In the genomic region with DNA sequence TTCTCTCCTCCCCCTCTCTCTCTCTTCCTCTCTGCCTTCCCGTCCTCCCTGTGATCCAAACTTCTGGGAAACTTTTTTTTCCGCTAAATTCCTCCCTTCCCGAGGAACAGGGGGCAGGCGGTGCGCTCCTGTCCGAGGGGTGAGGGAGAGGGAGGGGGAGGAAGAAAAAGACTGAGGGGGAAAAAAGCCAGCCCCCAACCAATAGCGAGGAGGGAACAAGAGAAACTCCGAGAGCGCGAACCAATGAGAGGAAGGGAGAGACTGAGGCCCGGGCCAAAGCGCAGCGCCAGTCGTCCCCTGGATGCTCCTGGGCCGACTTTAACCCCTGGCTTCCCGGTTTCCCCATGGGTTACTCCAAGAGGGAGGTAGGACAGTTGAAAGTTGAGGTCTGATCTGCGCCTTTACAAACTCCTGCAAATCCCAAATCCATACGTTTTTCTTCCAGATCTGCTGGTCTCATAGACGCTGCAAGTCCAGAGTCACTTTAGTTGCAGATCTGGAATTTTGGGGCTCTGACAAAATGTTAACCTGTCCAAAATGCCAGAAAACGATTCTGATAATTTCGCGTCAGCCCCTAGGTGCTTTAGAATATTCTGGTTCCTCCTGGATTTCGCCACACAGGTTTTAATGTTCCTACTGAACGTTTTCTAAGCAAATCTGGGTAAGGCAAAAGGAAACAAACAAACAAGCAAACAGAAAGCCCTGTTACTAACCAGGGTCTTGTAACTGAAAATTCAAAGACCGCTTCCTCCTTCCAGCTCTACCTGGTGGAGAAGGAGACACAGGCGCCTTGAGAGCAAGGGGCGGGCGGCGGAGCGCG, we compare ENCODE assay signal across 9 cellular contexts. TPM values are rescaled to one million over a fixed set of nuclear protein-coding genes. Genes with fewer than 3 reads are reported as not detected.
A peak's percentile ranks its signal among the peaks of the same experiment; 100 is the strongest.
DNase-seq lines count a peak whose midpoint lies in the region; ATAC-seq and TF ChIP-seq lines count a peak whose summit lies in the region.
"Had no signal": no experiment of that assay in that cellular context is flagged by ENCODE, and none has a peak within 500 bp of the region (broad histone marks: within the 10 kb centered on the region; RNA-seq: fewer than 3 reads in every experiment).

A gene (minus strand): TSS at position 158 of the 820 bp plus-strand sequence. CDS start 548 bp downstream, outside the sequence.

- CTCF ChIA-PET in GM10248 (lab: Yijun Ruan, JAX) = interaction anchor here (1.1 kb wide), 1 partner anchor 339 kb away, joined by 3 read pairs; no protein-coding TSS in a partner anchor

- H3K27me3 ChIP-seq in left ventricle myocardium inferior (ENCODE audit: low read depth) = peaks cover 100% of the 10 kb centered on the region
- H3K27me3 ChIP-seq in rectal smooth muscle tissue (ENCODE audit: control insufficient read depth, insufficient read depth, low read length) = peaks cover 70% of the 10 kb centered on the region

- ATAC-seq in activated T-helper 17 cell treated with anti-CD3 and anti-CD28 coated beads, Interleukin-2, amount 50 U/mL, for 72 hours (replicated peaks) = no peak

- H3K36me3 Mint-ChIP-seq in activated T-helper 17 cell treated with anti-CD3 and anti-CD28 coated beads, Interleukin-2, amount 50 U/mL, for 72 hours (ENCODE audit: low read depth) = peaks cover 26% of the 10 kb centered on the region

- H3K9me3 ChIP-seq in left ventricle myocardium inferior (replicated peaks) = no peaks in the 10 kb centered on the region

- no peaks in the 10 kb centered on the region for H3K4me1 Mint-ChIP-seq in activated T-helper 17 cell treated with anti-CD3 and anti-CD28 coated beads, Interleukin-2, amount 50 U/mL, for 72 hours

- H3K4me3 ChIP-seq in left ventricle myocardium inferior (peak within 1 kb of the TSS; percentile 65), rectal smooth muscle tissue (ENCODE audit: low read length) (peak within 1 kb of the TSS; percentile 42)

- H3K36me3 ChIP-seq in left ventricle myocardium inferior (no peaks in the 10 kb centered on the region), rectal smooth muscle tissue (ENCODE audit: control insufficient read depth, insufficient read depth, low read length) (no peaks in the 10 kb centered on the region)

- H3K27ac ChIP-seq in left ventricle myocardium inferior (replicated peaks) = peak within 1 kb of the TSS; percentile 47
- H3K27ac ChIP-seq in rectal smooth muscle tissue (ENCODE audit: low read depth, low read length) = no peak within 1 kb of the TSS

- peak; percentile 74 for DNase-seq in ELF-1 (ENCODE audit: low read depth, low spot score)
- no peak for DNase-seq in left ventricle myocardium inferior
- no peak for DNase-seq in NCI-H82 treated with DMSO at 0.1 percent for 48 hours (lab: John Stamatoyannopoulos, UW; ENCODE audit: unreplicated experiment)
- no peak for DNase-seq in stimulated activated CD4-positive, alpha-beta T cell treated with anti-CD3 and anti-CD28 coated beads, Interleukin-4, amount 100 ng/mL, for 1 hour
- DNase-seq in Ammon's horn (ENCODE audit: low spot score) = no peak
- no peak for DNase-seq in GM10248 (ENCODE audit: extremely low spot score)
- DNase-seq: caudate nucleus had no signal

- no peak within 1 kb of the TSS for H3K27ac Mint-ChIP-seq in activated T-helper 17 cell treated with anti-CD3 and anti-CD28 coated beads, Interleukin-2, amount 50 U/mL, for 72 hours

- TF ChIP-seq CTCF in left ventricle myocardium inferior (IDR thresholded peaks at IDR 0.05; ENCODE audit: borderline replicate concordance) = no peak
- TF ChIP-seq CTCF in GM10248 (IDR thresholded peaks at IDR 0.05; ENCODE audit: control extremely low read depth, extremely low read depth, low read depth, missing control alignments) = no peak

- H3K4me3 Mint-ChIP-seq in activated T-helper 17 cell treated with anti-CD3 and anti-CD28 coated beads, Interleukin-2, amount 50 U/mL, for 72 hours = peak within 1 kb of the TSS; percentile 42

- H3K27me3 Mint-ChIP-seq in activated T-helper 17 cell treated with anti-CD3 and anti-CD28 coated beads, Interleukin-2, amount 50 U/mL, for 72 hours = peaks cover 79% of the 10 kb centered on the region

- H3K9me3 Mint-ChIP-seq in activated T-helper 17 cell treated with anti-CD3 and anti-CD28 coated beads, Interleukin-2, amount 50 U/mL, for 72 hours = peaks cover 2% of the 10 kb centered on the region

- H3K4me1 ChIP-seq in left ventricle myocardium inferior (peaks cover 53% of the 10 kb centered on the region), rectal smooth muscle tissue (ENCODE audit: control insufficient read depth, insufficient read depth, low read length) (peaks cover 3% of the 10 kb centered on the region)

- intact Hi-C loops in left ventricle myocardium inferior (cut with micrococcal nuclease) = no loop called here

- H3K9ac ChIP-seq in rectal smooth muscle tissue (ENCODE audit: low read length) = no peak within 1 kb of the TSS

- POLR2A ChIA-PET in GM10248 (lab: Yijun Ruan, JAX) = no interaction called here

RNA-seq across cellular contexts. Expression of the gene that starts here (rescaled TPM):
- total RNA-seq in activated T-helper 17 cell treated with anti-CD3 and anti-CD28 coated beads, Interleukin-2, amount 50 U/mL, for 72 hours = not detected
- 0.63 TPM for total RNA-seq in left ventricle myocardium inferior
